1 cellular context compared by ENCODE assay signal in the genomic region with DNA sequence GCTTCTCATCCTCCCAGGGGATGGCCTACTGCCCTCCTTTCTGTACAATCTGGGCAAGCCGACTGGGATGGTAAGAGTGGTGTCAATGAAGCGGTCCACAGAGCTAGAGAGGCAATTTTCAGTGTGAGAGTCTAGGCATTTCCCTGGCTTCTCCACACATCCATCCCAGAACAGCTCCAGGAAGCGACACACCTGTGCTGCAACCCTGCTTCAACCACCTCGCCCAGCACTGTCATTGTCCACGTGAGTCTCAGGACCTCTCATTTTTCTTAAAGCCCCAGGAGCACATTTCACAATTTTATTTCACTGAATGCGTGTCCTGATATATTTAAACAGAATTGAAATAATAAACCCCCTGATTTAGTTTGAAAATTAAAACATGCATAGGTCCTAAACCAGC.
TF ChIP-seq lines count a peak whose summit lies in the region.

No MANE protein-coding gene starts in this region.

TF ChIP-seq in GM23338, 12 proteins besides CTCF, POLR2A, EP300 and RAD21 (continued from another document):
- TF ChIP-seq ZNF114 (CRISPR knock-in tag; IDR thresholded peaks at IDR 0.05) (no peak), NANOG (IDR thresholded peaks at IDR 0.05; ENCODE audit: borderline replicate concordance) (no peak), POLR2AphosphoS5 (IDR thresholded peaks at IDR 0.05; ENCODE audit: low read depth) (no peak), EZH2 (IDR thresholded peaks at IDR 0.05; ENCODE audit: low read depth, unreplicated experiment) (no peak), JUNB (IDR thresholded peaks at IDR 0.05; ENCODE audit: unreplicated experiment) (no peak), ZNF331 (CRISPR knock-in tag; IDR thresholded peaks at IDR 0.05; ENCODE audit: low read depth) (no peak), CREB1 (CRISPR knock-in tag; IDR thresholded peaks at IDR 0.05; ENCODE audit: low read depth) (no peak), STAT1 (IDR thresholded peaks at IDR 0.05; ENCODE audit: unreplicated experiment) (no peak)
- TF ChIP-seq, protein P1, sequence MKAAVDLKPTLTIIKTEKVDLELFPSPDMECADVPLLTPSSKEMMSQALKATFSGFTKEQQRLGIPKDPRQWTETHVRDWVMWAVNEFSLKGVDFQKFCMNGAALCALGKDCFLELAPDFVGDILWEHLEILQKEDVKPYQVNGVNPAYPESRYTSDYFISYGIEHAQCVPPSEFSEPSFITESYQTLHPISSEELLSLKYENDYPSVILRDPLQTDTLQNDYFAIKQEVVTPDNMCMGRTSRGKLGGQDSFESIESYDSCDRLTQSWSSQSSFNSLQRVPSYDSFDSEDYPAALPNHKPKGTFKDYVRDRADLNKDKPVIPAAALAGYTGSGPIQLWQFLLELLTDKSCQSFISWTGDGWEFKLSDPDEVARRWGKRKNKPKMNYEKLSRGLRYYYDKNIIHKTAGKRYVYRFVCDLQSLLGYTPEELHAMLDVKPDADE (IDR thresholded peaks at IDR 0.05), result no peak
- TF ChIP-seq, protein P2, sequence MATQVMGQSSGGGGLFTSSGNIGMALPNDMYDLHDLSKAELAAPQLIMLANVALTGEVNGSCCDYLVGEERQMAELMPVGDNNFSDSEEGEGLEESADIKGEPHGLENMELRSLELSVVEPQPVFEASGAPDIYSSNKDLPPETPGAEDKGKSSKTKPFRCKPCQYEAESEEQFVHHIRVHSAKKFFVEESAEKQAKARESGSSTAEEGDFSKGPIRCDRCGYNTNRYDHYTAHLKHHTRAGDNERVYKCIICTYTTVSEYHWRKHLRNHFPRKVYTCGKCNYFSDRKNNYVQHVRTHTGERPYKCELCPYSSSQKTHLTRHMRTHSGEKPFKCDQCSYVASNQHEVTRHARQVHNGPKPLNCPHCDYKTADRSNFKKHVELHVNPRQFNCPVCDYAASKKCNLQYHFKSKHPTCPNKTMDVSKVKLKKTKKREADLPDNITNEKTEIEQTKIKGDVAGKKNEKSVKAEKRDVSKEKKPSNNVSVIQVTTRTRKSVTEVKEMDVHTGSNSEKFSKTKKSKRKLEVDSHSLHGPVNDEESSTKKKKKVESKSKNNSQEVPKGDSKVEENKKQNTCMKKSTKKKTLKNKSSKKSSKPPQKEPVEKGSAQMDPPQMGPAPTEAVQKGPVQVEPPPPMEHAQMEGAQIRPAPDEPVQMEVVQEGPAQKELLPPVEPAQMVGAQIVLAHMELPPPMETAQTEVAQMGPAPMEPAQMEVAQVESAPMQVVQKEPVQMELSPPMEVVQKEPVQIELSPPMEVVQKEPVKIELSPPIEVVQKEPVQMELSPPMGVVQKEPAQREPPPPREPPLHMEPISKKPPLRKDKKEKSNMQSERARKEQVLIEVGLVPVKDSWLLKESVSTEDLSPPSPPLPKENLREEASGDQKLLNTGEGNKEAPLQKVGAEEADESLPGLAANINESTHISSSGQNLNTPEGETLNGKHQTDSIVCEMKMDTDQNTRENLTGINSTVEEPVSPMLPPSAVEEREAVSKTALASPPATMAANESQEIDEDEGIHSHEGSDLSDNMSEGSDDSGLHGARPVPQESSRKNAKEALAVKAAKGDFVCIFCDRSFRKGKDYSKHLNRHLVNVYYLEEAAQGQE (IDR thresholded peaks at IDR 0.05; ENCODE audit: unreplicated experiment), result no peak
